In the genomic region with DNA sequence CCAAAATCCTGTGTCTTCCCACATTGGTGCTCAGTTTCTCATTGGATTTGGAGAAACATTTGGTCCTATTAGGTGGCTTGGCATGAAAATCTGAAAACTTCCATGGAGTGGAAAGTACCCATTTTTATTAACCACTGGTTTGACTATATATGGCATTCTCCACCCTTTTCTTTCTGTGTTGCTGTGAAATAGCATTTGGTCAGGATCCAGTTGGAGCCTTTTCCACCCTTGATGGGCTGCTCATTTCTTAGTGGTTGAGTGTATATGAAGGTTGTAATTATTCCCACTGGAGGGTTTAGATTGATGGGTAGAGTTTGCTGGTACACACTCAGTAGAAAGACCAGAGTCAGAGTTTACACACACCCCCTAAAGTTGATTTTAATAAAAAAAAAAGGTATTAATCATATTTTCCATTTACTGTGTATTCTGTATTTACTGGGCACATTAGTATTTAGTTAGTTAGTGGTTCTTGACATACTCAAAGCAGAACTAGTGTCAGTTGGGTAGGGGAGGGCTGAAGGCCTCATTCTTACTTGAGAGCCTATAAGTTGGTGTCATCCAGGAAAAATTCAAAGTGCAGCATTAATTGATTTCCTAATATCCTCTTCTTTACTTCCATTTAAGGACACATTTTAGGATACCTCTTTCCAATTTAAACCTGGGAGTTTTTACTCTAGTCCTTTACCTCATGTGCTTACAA, we compare ENCODE assay signal across 20 cellular contexts.
DNase-seq lines count a peak whose midpoint lies in the region; ATAC-seq and TF ChIP-seq lines count a peak whose summit lies in the region.
"Had no signal": no experiment of that assay in that cellular context is flagged by ENCODE, and none has a peak within 500 bp of the region (broad histone marks: within the 10 kb centered on the region; RNA-seq: fewer than 3 reads in every experiment).

No MANE protein-coding gene starts in this region.

- no peak overlapping the region for H3K27ac Mint-ChIP-seq in activated naive CD8-positive, alpha-beta T cell treated with anti-CD3 and anti-CD28 coated beads, Interleukin-2, amount 50 U/mL, for 24 hours
- peak overlapping the region in 8 of 9 donors; percentile 20 to 93 (median 44) for H3K27ac Mint-ChIP-seq in naive thymus-derived CD4-positive, alpha-beta T cell

- H3K27me3 Mint-ChIP-seq in activated naive CD8-positive, alpha-beta T cell treated with anti-CD3 and anti-CD28 coated beads, Interleukin-2, amount 50 U/mL, for 24 hours, result no peaks in the 10 kb centered on the region
- no peaks in the 10 kb centered on the region for H3K27me3 Mint-ChIP-seq in naive thymus-derived CD4-positive, alpha-beta T cell

- peaks cover 3% of the 10 kb centered on the region for H3K9me3 Mint-ChIP-seq in activated naive CD8-positive, alpha-beta T cell treated with anti-CD3 and anti-CD28 coated beads, Interleukin-2, amount 50 U/mL, for 24 hours
- H3K9me3 Mint-ChIP-seq in naive thymus-derived CD4-positive, alpha-beta T cell, result peaks cover 0 to 10% (median 2%) of the 10 kb centered on the region in 11 donors

- TF ChIP-seq POLR2A in spleen (IDR thresholded peaks at IDR 0.05), result no peak

- CTCF ChIA-PET in naive thymus-derived CD4-positive, alpha-beta T cell (lab: Charles Lee), result no interaction called here

- peaks cover 0 to 17% (median 0%) of the 10 kb centered on the region in 3 experiments for H3K36me3 ChIP-seq in naive thymus-derived CD4-positive, alpha-beta T cell (ENCODE audit: control insufficient read depth in 2 of 3, insufficient read depth in 3 of 3, low read length in 3 of 3)
- peaks cover 0 to 60% (median 18%) of the 10 kb centered on the region in 6 donors for H3K36me3 ChIP-seq in spleen

- no peaks in the 10 kb centered on the region for H3K9me3 ChIP-seq in naive thymus-derived CD4-positive, alpha-beta T cell (ENCODE audit: control insufficient read depth in 2 of 3, low read length in 3 of 3)
- no peaks in the 10 kb centered on the region for H3K9me3 ChIP-seq in spleen
- H3K9me3 ChIP-seq: Peyer's patch had no signal

- no peak for DNase-seq in activated CD4-positive, CD25-positive, alpha-beta regulatory T cell (lab: John Stamatoyannopoulos, UW)
- DNase-seq in EH (ENCODE audit: low read depth) (peak; percentile 57), spleen (no peak)
- no peak for DNase-seq in activated naive CD8-positive, alpha-beta T cell treated with anti-CD3 and anti-CD28 coated beads, Interleukin-2, amount 50 U/mL, for 24 hours
- DNase-seq in naive thymus-derived CD4-positive, alpha-beta T cell, result no peak
- DNase-seq in stimulated activated CD4-positive, alpha-beta T cell treated with anti-CD3 and anti-CD28 coated beads, Interleukin-4, amount 100 ng/mL, for 1 hour, result no peak
- DNase-seq: 8988T, GM23248, HCEC 1CT, KG1, NCI-H1436, NCI-H2029, NCI-H2171, NCI-H510A treated with DMSO at 0.1 percent for 48 hours, NCI-H82, Peyer's patch, SHP77 had no signal

- H3K4me3 Mint-ChIP-seq in activated naive CD8-positive, alpha-beta T cell treated with anti-CD3 and anti-CD28 coated beads, Interleukin-2, amount 50 U/mL, for 24 hours, result no peak overlapping the region
- H3K4me3 Mint-ChIP-seq in naive thymus-derived CD4-positive, alpha-beta T cell, result no peak overlapping the region

- intact Hi-C loops in naive thymus-derived CD4-positive, alpha-beta T cell (cut with micrococcal nuclease), result no loop called here
- intact Hi-C loops in spleen (cut with DNase I; ENCODE audit: low total_unique reads), result loop anchor here (10.0 kb wide), 1 partner anchor 53 kb away; no protein-coding TSS in a partner anchor

- H3K4me1 ChIP-seq in naive thymus-derived CD4-positive, alpha-beta T cell (ENCODE audit: control insufficient read depth in 2 of 2, insufficient read depth in 2 of 2, low read length in 2 of 2), result peaks cover 0 to 31% of the 10 kb centered on the region in 2 donors
- peaks cover 13 to 54% (median 29%) of the 10 kb centered on the region in 6 donors for H3K4me1 ChIP-seq in spleen

- TF ChIP-seq CTCF in spleen (IDR thresholded peaks at IDR 0.05 in 8 of 11, conservative IDR thresholded peaks at IDR 0.05 in 3 of 11), result no peak

- no peaks in the 10 kb centered on the region for H3K27me3 ChIP-seq in naive thymus-derived CD4-positive, alpha-beta T cell (ENCODE audit: control insufficient read depth in 2 of 2, insufficient read depth in 2 of 2, low read length in 2 of 2)
- H3K27me3 ChIP-seq in spleen (replicated peaks in 1 of 7), result no peaks in the 10 kb centered on the region
- H3K27me3 ChIP-seq: Peyer's patch had no signal

- no peak overlapping the region for H3K4me3 ChIP-seq in naive thymus-derived CD4-positive, alpha-beta T cell (ENCODE audit: low read length)
- no peak overlapping the region for H3K4me3 ChIP-seq in spleen
- H3K4me3 ChIP-seq: GM23248, Peyer's patch had no signal

- POLR2A ChIA-PET in naive thymus-derived CD4-positive, alpha-beta T cell (lab: Charles Lee), result interaction anchor here (0.6 to 0.8 kb wide), 2 partner anchors 65 to 79 kb away, joined by 3 read pairs; no protein-coding TSS in a partner anchor

- ATAC-seq in activated CD4-positive, CD25-positive, alpha-beta regulatory T cell treated with anti-CD3 and anti-CD28 coated beads, Interleukin-2, amount 50 U/mL, for 24 hours, result peak; percentile 70 to 74
- peak; percentile 67 for ATAC-seq in activated naive CD8-positive, alpha-beta T cell treated with anti-CD3 and anti-CD28 coated beads, Interleukin-2, amount 50 U/mL, for 24 hours
- no peak for ATAC-seq in naive thymus-derived CD4-positive, alpha-beta T cell
- no peak for ATAC-seq in HG02981 (IDR thresholded peaks at IDR 0.05; ENCODE audit: unreplicated experiment)
- ATAC-seq: HepG2 had no signal

- H3K27ac ChIP-seq in naive thymus-derived CD4-positive, alpha-beta T cell (ENCODE audit: low read depth, low read length), result no peak overlapping the region
- no peak overlapping the region for H3K27ac ChIP-seq in spleen
- H3K27ac ChIP-seq: GM23248, Peyer's patch had no signal

- peaks cover 20% of the 10 kb centered on the region for H3K36me3 Mint-ChIP-seq in activated naive CD8-positive, alpha-beta T cell treated with anti-CD3 and anti-CD28 coated beads, Interleukin-2, amount 50 U/mL, for 24 hours (ENCODE audit: low read depth)
- H3K36me3 Mint-ChIP-seq in naive thymus-derived CD4-positive, alpha-beta T cell, result peaks cover 3 to 39% (median 30%) of the 10 kb centered on the region in 5 donors

- peaks cover 55% of the 10 kb centered on the region for H3K4me1 Mint-ChIP-seq in activated naive CD8-positive, alpha-beta T cell treated with anti-CD3 and anti-CD28 coated beads, Interleukin-2, amount 50 U/mL, for 24 hours
- H3K4me1 Mint-ChIP-seq in naive thymus-derived CD4-positive, alpha-beta T cell, result peaks cover 34 to 64% (median 46%) of the 10 kb centered on the region in 7 donors

Comparison
In these comparisons a context has a peak if more than half of its experiments do, and no peak if none do; other contexts are left out.
1. ATAC-seq: peak in activated CD4-positive, CD25-positive, alpha-beta regulatory T cell treated with anti-CD3 and anti-CD28 coated beads, Interleukin-2, amount 50 U/mL, for 24 hours (2 of 2) and activated naive CD8-positive, alpha-beta T cell treated with anti-CD3 and anti-CD28 coated beads, Interleukin-2, amount 50 U/mL, for 24 hours (single experiment); none in naive thymus-derived CD4-positive, alpha-beta T cell (single experiment) and HG02981 (single experiment).